In genomic region chr5:176660860-176661641, GRCh38 we compare ENCODE assay signal across 8 cellular contexts. TPM values are rescaled to one million over a fixed set of nuclear protein-coding genes. Genes with fewer than 3 reads are reported as not detected.
DNase-seq lines count a peak whose midpoint lies in the region; ATAC-seq and TF ChIP-seq lines count a peak whose summit lies in the region.

No MANE protein-coding gene starts in this region.

- H3K4me3 ChIP-seq in GM23248, result no peak overlapping the region
- H3K4me3 ChIP-seq in adipocyte (ENCODE audit: low read length), result no peak overlapping the region
- H3K4me3 ChIP-seq in left ventricle myocardium inferior, result no peak overlapping the region
- no peak overlapping the region for H3K4me3 ChIP-seq in retinal pigment epithelial cell (ENCODE audit: low read length)

- H2AFZ ChIP-seq in GM23248, result no peak overlapping the region

- no peak overlapping the region for H3K4me2 ChIP-seq in GM23248 (ENCODE audit: unreplicated experiment)

- no peaks in the 10 kb centered on the region; the same call in 1 of the 2 replicates for H4K20me1 ChIP-seq in GM23248 (ENCODE audit: insufficient read depth)

- TF ChIP-seq CTCF in left ventricle myocardium inferior (IDR thresholded peaks at IDR 0.05; ENCODE audit: borderline replicate concordance) (peak; percentile 98), retinal pigment epithelial cell (conservative IDR thresholded peaks at IDR 0.05; ENCODE audit: low read depth, low read length) (peak; percentile 98)

- no peaks in the 10 kb centered on the region for H3K9me3 ChIP-seq in GM23248 (ENCODE audit: low read depth)
- H3K9me3 ChIP-seq in adipocyte (ENCODE audit: control insufficient read depth, low read length), result no peaks in the 10 kb centered on the region
- H3K9me3 ChIP-seq in left ventricle myocardium inferior (replicated peaks), result no peaks in the 10 kb centered on the region

- intact Hi-C loops in left ventricle myocardium inferior (cut with micrococcal nuclease), result loop anchor here (10.0 kb wide), 1 partner anchor 294 kb away; no protein-coding TSS in a partner anchor

- WGBS in GM23248 (ENCODE audit: low coverage in 1 of 2, low lambda C conversion rate in 2 of 2, missing lambda C conversion rate in 2 of 2), 2 experiments, result 39 to 40% methylated on average over 31 to 33 of the region's 33 CpGs

- H3K9ac ChIP-seq in GM23248, result no peak overlapping the region
- no peak overlapping the region for H3K9ac ChIP-seq in adipocyte (ENCODE audit: low read length)

- no peaks in the 10 kb centered on the region for H3F3A ChIP-seq in GM23248 (ENCODE audit: insufficient read depth)

- H3K4me1 ChIP-seq in GM23248 (ENCODE audit: insufficient read depth) (no peaks in the 10 kb centered on the region), adipocyte (ENCODE audit: control insufficient read depth, insufficient read depth, low read length) (peaks cover 26% of the 10 kb centered on the region), left ventricle myocardium inferior (peaks cover 19% of the 10 kb centered on the region)

- DNase-seq in DMS53 treated with DMSO at 0.1 percent for 48 hours (lab: John Stamatoyannopoulos, UW; ENCODE audit: unreplicated experiment) (peak; percentile 74), GM23248 (peak; percentile 82), NAMALWA (ENCODE audit: low spot score) (peak; percentile 89), T-helper 1 cell (peak; percentile 56 to 75 (median 68)), adipocyte (ENCODE audit: low read depth) (peak; percentile 89), left ventricle myocardium inferior (peak; percentile 64), retinal pigment epithelial cell (ENCODE audit: low read depth) (no peak)

- H3K36me3 ChIP-seq in GM23248 (ENCODE audit: low read depth), result 0 out of 2 replicates have a peak, but pooled peaks cover 8% of the 10 kb centered on the region
- H3K36me3 ChIP-seq in adipocyte (ENCODE audit: control insufficient read depth, insufficient read depth, low read length, severe bottlenecking), result peaks cover 11% of the 10 kb centered on the region
- peaks cover 11% of the 10 kb centered on the region for H3K36me3 ChIP-seq in left ventricle myocardium inferior

- no peaks in the 10 kb centered on the region for H3K9me2 ChIP-seq in GM23248 (ENCODE audit: insufficient read depth)

- H3K27ac ChIP-seq in GM23248, result no peak overlapping the region
- H3K27ac ChIP-seq in left ventricle myocardium inferior (replicated peaks), result no peak overlapping the region

- no peaks in the 10 kb centered on the region for H3K79me2 ChIP-seq in GM23248 (ENCODE audit: insufficient read depth)

- in situ Hi-C loops in GM23248 (cut with MboI), result loop anchor here (10.0 kb wide), 2 partner anchors 294 to 454 kb away; no protein-coding TSS in a partner anchor

- H3K27me3 ChIP-seq in GM23248 (replicated peaks; ENCODE audit: insufficient read depth) (peaks cover 11% of the 10 kb centered on the region), adipocyte (replicated peaks; ENCODE audit: control insufficient read depth, insufficient read depth, low read length) (peaks cover 33% of the 10 kb centered on the region), left ventricle myocardium inferior (ENCODE audit: low read depth) (peaks cover 40% of the 10 kb centered on the region)

- no peak for ATAC-seq in GM18873 (IDR thresholded peaks at IDR 0.05; ENCODE audit: low FRiP score, unreplicated experiment)

RNA-seq across cellular contexts. Expression of gene TSPAN17, which starts 13.8 kb away (rescaled TPM):
- total RNA-seq in GM23248 (2014; rRNA removed; shearing (Covaris generic)), result 41.2 and 42.2 TPM in 2 replicates
- 29.9 and 30.0 TPM in 2 replicates for polyA plus RNA-seq in GM23248 (2016; fragmentation: Nextera tagmentation; extraction: Ambion mirVana)
- total RNA-seq in left ventricle myocardium inferior, result 31.0 TPM

RNA-seq across cellular contexts. Expression of gene EIF4E1B, which starts 30.6 kb away (rescaled TPM):
- not detected in 2 replicates for total RNA-seq in GM23248 (2014; rRNA removed; shearing (Covaris generic))
- not detected in 2 replicates for polyA plus RNA-seq in GM23248 (2016; fragmentation: Nextera tagmentation; extraction: Ambion mirVana)
- total RNA-seq in left ventricle myocardium inferior, result not detected

RNA-seq across cellular contexts. Expression of gene SNCB, which starts 30.7 kb away (rescaled TPM):
- total RNA-seq in GM23248 (2014; rRNA removed; shearing (Covaris generic)), result not detected in 2 replicates
- polyA plus RNA-seq in GM23248 (2016; fragmentation: Nextera tagmentation; extraction: Ambion mirVana), result not detected in 2 replicates
- total RNA-seq in left ventricle myocardium inferior, result 0.44 TPM

RNA-seq across cellular contexts. Expression of gene GPRIN1, which starts 51.1 kb away (rescaled TPM):
- total RNA-seq in GM23248 (2014; rRNA removed; shearing (Covaris generic)), result 4.3 and 4.8 TPM in 2 replicates
- 1.2 and 1.3 TPM in 2 replicates for polyA plus RNA-seq in GM23248 (2016; fragmentation: Nextera tagmentation; extraction: Ambion mirVana)
- 0.58 TPM for total RNA-seq in left ventricle myocardium inferior
